1 cellular context compared by ENCODE assay signal in the genomic region with DNA sequence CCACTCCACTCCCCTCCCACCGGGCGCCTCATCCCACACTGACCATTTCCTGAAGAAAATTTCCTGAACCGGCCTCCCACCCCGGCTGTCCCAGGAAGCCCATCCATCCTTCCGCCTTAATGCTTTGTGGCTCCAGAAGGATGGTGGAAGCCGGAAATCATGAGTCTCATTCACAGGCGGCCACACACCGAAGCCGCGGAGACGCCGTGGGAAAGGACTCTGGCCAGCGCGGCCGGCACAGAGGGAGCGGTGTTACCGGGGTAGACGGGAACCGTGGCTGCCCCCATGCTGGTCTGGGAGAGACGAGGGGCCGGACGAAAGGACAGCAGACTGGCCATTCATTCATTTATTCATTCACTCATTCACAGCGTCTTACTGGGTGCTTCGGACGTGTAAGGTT.
TF ChIP-seq lines count a peak whose summit lies in the region.

No MANE protein-coding gene starts in this region.

TF ChIP-seq in WTC11, 78 proteins besides CTCF, POLR2A, EP300 and RAD21 (continued from another document):
- TF ChIP-seq OVOL2 (CRISPR knock-in tag; IDR thresholded peaks at IDR 0.05; ENCODE audit: borderline replicate concordance), result no peak
- TF ChIP-seq TEAD1 (CRISPR knock-in tag; IDR thresholded peaks at IDR 0.05), result no peak
- no peak for TF ChIP-seq ZNF416 (CRISPR knock-in tag; IDR thresholded peaks at IDR 0.05)
- TF ChIP-seq, protein P1, sequence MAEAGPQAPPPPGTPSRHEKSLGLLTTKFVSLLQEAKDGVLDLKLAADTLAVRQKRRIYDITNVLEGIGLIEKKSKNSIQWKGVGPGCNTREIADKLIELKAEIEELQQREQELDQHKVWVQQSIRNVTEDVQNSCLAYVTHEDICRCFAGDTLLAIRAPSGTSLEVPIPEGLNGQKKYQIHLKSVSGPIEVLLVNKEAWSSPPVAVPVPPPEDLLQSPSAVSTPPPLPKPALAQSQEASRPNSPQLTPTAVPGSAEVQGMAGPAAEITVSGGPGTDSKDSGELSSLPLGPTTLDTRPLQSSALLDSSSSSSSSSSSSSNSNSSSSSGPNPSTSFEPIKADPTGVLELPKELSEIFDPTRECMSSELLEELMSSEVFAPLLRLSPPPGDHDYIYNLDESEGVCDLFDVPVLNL (CRISPR knock-in tag; IDR thresholded peaks at IDR 0.05; ENCODE audit: borderline replicate concordance, low read depth), result no peak
- no peak for TF ChIP-seq NR1H2 (CRISPR knock-in tag; IDR thresholded peaks at IDR 0.05)
- TF ChIP-seq NFYB (CRISPR knock-in tag; conservative IDR thresholded peaks at IDR 0.05; ENCODE audit: low read depth), result no peak
